Comparison of ENCODE assay signal across 19 cellular contexts in the genomic region with DNA sequence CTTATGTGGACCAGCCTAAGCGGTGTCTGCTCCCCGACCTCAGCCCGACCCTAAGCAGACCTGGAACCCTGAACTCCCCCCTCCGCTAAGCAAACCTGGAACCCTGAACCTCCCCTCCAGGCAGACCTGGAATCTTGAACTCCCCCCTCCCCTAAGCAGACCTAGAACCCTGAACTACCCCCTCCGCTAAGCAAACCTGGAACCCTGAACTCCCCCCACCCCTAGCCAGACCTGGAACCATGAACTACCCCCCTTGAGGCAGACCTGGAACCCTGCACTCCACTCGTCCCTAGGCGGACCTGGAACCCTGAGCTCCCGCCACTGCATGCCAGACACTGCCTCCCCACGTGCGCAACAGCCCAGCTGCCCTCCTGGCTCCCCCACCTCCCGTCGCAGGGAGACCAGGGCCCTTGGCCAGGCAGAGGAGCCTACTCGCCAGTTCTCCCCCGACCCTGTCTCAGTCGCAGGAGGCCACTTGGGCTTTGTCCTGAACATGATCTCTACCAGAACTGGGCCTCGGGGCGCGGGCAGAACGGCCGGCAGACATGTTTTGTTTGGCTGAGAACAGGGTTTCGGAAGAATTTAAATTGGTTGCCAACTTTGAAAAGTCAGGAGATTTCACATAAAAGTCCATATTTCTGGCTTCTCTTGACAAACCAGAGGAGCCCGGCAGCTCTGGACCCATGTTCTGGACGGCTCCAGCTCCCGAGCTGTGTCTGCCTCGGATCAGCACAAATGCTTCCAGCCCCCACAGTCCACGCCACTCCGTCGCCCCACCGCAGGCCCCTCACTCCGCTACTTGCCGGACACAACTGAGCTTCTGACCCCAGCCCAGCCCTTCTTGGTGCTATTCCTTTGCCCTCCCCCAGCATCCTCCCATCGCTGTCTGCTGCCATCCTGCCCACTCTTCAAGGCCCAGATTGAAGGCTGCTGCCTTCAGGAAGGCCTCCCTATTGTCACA. TPM values are rescaled to one million over a fixed set of nuclear protein-coding genes. Genes with fewer than 3 reads are reported as not detected.
A peak's percentile ranks its signal among the peaks of the same experiment; 100 is the strongest.
DNase-seq lines count a peak whose midpoint lies in the region; ATAC-seq and TF ChIP-seq lines count a peak whose summit lies in the region.
"Had no signal": no experiment of that assay in that cellular context is flagged by ENCODE, and none has a peak within 500 bp of the region (broad histone marks: within the 10 kb centered on the region; RNA-seq: fewer than 3 reads in every experiment).

No MANE protein-coding gene starts in this region.

- H3K9me3 Mint-ChIP-seq in osteocyte (ENCODE audit: unreplicated experiment): no peaks in the 10 kb centered on the region
- no peaks in the 10 kb centered on the region for H3K9me3 Mint-ChIP-seq in CD4-positive, alpha-beta memory T cell

- H3K27ac Mint-ChIP-seq in osteocyte (ENCODE audit: unreplicated experiment): peak overlapping the region; percentile 92
- peak overlapping the region in 3 of 7 donors; percentile 30 to 67 (median 61) for H3K27ac Mint-ChIP-seq in CD4-positive, alpha-beta memory T cell
- H3K27ac Mint-ChIP-seq: activated naive CD8-positive, alpha-beta T cell had no signal

- no peaks in the 10 kb centered on the region for H3K36me3 ChIP-seq in H7 (replicated peaks; ENCODE audit: control insufficient read depth, insufficient read depth, low read length)
- H3K36me3 ChIP-seq in CD4-positive, alpha-beta memory T cell (ENCODE audit: insufficient read depth, low read length): no peaks in the 10 kb centered on the region
- H3K36me3 ChIP-seq: gastrocnemius medialis, lower lobe of right lung, SJCRH30 had no signal

- peaks cover 13% of the 10 kb centered on the region for H3K4me1 ChIP-seq in CD4-positive, alpha-beta memory T cell (ENCODE audit: insufficient read depth, low read length)

- H3K27ac ChIP-seq in coronary artery: peak overlapping the region; percentile 64 to 94
- H3K27ac ChIP-seq in CD4-positive, alpha-beta memory T cell (ENCODE audit: low read depth, low read length): no peak overlapping the region
- H3K27ac ChIP-seq: lower lobe of right lung had no signal

- intact Hi-C loops in CD4-positive, alpha-beta memory T cell (cut with micrococcal nuclease): no loop called here

- H3K4me3 Mint-ChIP-seq in osteocyte (ENCODE audit: unreplicated experiment): no peak overlapping the region
- no peak overlapping the region for H3K4me3 Mint-ChIP-seq in CD4-positive, alpha-beta memory T cell
- H3K4me3 Mint-ChIP-seq: activated naive CD8-positive, alpha-beta T cell had no signal

- H3K9me3 ChIP-seq in CD4-positive, alpha-beta memory T cell (ENCODE audit: control insufficient read depth in 1 of 2, low read length in 2 of 2): no peaks in the 10 kb centered on the region
- H3K9me3 ChIP-seq: gastrocnemius medialis, lower lobe of right lung, SJCRH30 had no signal

- peaks cover 29% of the 10 kb centered on the region for H3K27me3 ChIP-seq in H7 (ENCODE audit: control insufficient read depth, insufficient read depth, low read length)
- H3K27me3 ChIP-seq in CD4-positive, alpha-beta memory T cell (ENCODE audit: insufficient read depth, low read length): no peaks in the 10 kb centered on the region

- TF ChIP-seq CTCF in coronary artery (IDR thresholded peaks at IDR 0.05) (no peak), osteocyte (IDR thresholded peaks at IDR 0.05) (no peak)

- no peak overlapping the region for H3K4me3 ChIP-seq in H7 (ENCODE audit: insufficient read depth, low read depth, low read length)
- peak overlapping the region; percentile 22 for H3K4me3 ChIP-seq in coronary artery
- no peak overlapping the region for H3K4me3 ChIP-seq in CD4-positive, alpha-beta memory T cell (ENCODE audit: low read length in 2 of 2)
- H3K4me3 ChIP-seq: gastrocnemius medialis, lower lobe of right lung, SJCRH30 had no signal

- peak; percentile 58 for DNase-seq in H7
- no peak for DNase-seq in coronary artery (ENCODE audit: low spot score)
- DNase-seq in osteocyte (ENCODE audit: extremely low spot score, unreplicated experiment): no peak
- no peak for DNase-seq in CD4-positive, alpha-beta memory T cell
- DNase-seq in MV-4-11 (lab: John Stamatoyannopoulos, UW): no peak
- DNase-seq: activated CD4-positive, alpha-beta T cell treated with anti-CD3 and anti-CD28 coated beads for 4 hours; Calu3; central memory CD4-positive, alpha-beta T cell; gastrocnemius medialis; lower lobe of right lung; NCI-H1930 had no signal

- H3K4me1 Mint-ChIP-seq in osteocyte (ENCODE audit: unreplicated experiment): peaks cover 63% of the 10 kb centered on the region
- H3K4me1 Mint-ChIP-seq in CD4-positive, alpha-beta memory T cell: peaks cover 7 to 18% (median 16%) of the 10 kb centered on the region in 4 donors

- ATAC-seq in GM21515 (IDR thresholded peaks at IDR 0.05; ENCODE audit: unreplicated experiment): no peak
- ATAC-seq: lower lobe of right lung had no signal

- CTCF ChIA-PET in CD4-positive, alpha-beta memory T cell (lab: Charles Lee; ENCODE audit: partially characterized antibody): interaction anchor here (4.1 kb wide), 1 partner anchor 12 kb away, joined by 39 read pairs; no protein-coding TSS in a partner anchor

- POLR2A ChIA-PET in CD4-positive, alpha-beta memory T cell (lab: Charles Lee; ENCODE audit: partially characterized antibody): no interaction called here

- no peaks in the 10 kb centered on the region for H3K36me3 Mint-ChIP-seq in osteocyte (ENCODE audit: unreplicated experiment)
- no peaks in the 10 kb centered on the region for H3K36me3 Mint-ChIP-seq in CD4-positive, alpha-beta memory T cell
- H3K36me3 Mint-ChIP-seq: activated naive CD8-positive, alpha-beta T cell had no signal

- no peaks in the 10 kb centered on the region for H3K27me3 Mint-ChIP-seq in osteocyte (ENCODE audit: unreplicated experiment)
- no peaks in the 10 kb centered on the region for H3K27me3 Mint-ChIP-seq in CD4-positive, alpha-beta memory T cell
- H3K27me3 Mint-ChIP-seq: activated naive CD8-positive, alpha-beta T cell had no signal

RNA-seq across cellular contexts. Expression of a gene that starts 9.3 kb away (rescaled TPM):
- 17.2 and 27.4 TPM in 2 replicates for total RNA-seq in H7 (2014; rRNA removed; shearing (Covaris generic))
- total RNA-seq in osteocyte: 33.0 and 34.9 TPM in 2 replicates
- total RNA-seq in CD4-positive, alpha-beta memory T cell: 10 to 100 TPM; 10.4 to 11.8 TPM
- polyA plus RNA-seq in CD4-positive, alpha-beta memory T cell: 1 to 10 TPM; 1.7 to 2.0 TPM

RNA-seq across cellular contexts. Expression of a gene that starts 34.8 kb away (rescaled TPM):
- 5.4 and 15.7 TPM in 2 replicates for total RNA-seq in H7 (2014; rRNA removed; shearing (Covaris generic))
- 26.4 and 27.9 TPM in 2 replicates for total RNA-seq in osteocyte
- 100 to 1,000 TPM; 392 to 415 TPM for total RNA-seq in CD4-positive, alpha-beta memory T cell
- 10 to 100 TPM; 28.9 to 60.7 TPM for polyA plus RNA-seq in CD4-positive, alpha-beta memory T cell

RNA-seq across cellular contexts. Expression of a gene that starts 53.6 kb away (rescaled TPM):
- total RNA-seq in H7 (2014; rRNA removed; shearing (Covaris generic)): 32.7 and 37.2 TPM in 2 replicates
- 33.5 and 36.3 TPM in 2 replicates for total RNA-seq in osteocyte
- total RNA-seq in CD4-positive, alpha-beta memory T cell: 10 to 100 TPM; 59.9 to 60.9 TPM
- polyA plus RNA-seq in CD4-positive, alpha-beta memory T cell: 10 to 100 TPM; 12.7 to 32.6 TPM

RNA-seq across cellular contexts. Expression of a gene that starts 54.4 kb away (rescaled TPM):
- total RNA-seq in H7 (2014; rRNA removed; shearing (Covaris generic)): 0.10 and 0.15 TPM in 2 replicates
- not detected in 2 replicates for total RNA-seq in osteocyte
- not detected for total RNA-seq in CD4-positive, alpha-beta memory T cell
- not detected for polyA plus RNA-seq in CD4-positive, alpha-beta memory T cell
- total RNA-seq: Calu3, gastrocnemius medialis, H4, HT1080, NCI-H460, pulmonary artery endothelial cell, subcutaneous adipose tissue had no signal

Comparison
In these comparisons a context has a peak if more than half of its experiments do, and no peak if none do; other contexts are left out.
1. RNA of a gene that starts 34.8 kb away (total RNA-seq): 392 to 415 TPM in CD4-positive, alpha-beta memory T cell; 26.4 to 27.9 TPM in osteocyte and 5.4 to 15.7 TPM in H7; every median in the first group is over 10 times any median in the second.